In genomic region chr6:3723966-3724365, GRCh38 we compare ENCODE assay signal across 1 cellular context.
TF ChIP-seq lines count a peak whose summit lies in the region.

No MANE protein-coding gene starts in this region.

TF ChIP-seq in IMR-90, 13 proteins besides CTCF, POLR2A, EP300 and RAD21 (continued from another document):
- TF ChIP-seq ELK1 (IDR thresholded peaks at IDR 0.05; ENCODE audit: borderline replicate concordance, low read depth, low read length) (no peak), SMC3 (IDR thresholded peaks at IDR 0.05; ENCODE audit: low read depth, low read length) (no peak), MAFK (IDR thresholded peaks at IDR 0.05; ENCODE audit: low read depth, low read length) (no peak), FOS (IDR thresholded peaks at IDR 0.05; ENCODE audit: low read depth, low read length) (no peak)
